ENCODE assay signal across 26 cellular contexts in genomic region chr17:66107731-66108130, GRCh38.
"Had no signal": no experiment of that assay in that cellular context is flagged by ENCODE, and none has a peak within 500 bp of the region (broad histone marks: within the 10 kb centered on the region; RNA-seq: fewer than 3 reads in every experiment).

No MANE protein-coding gene starts in this region.

- ATAC-seq: esophagus mucosa; gastrocnemius medialis; heart right ventricle; left cardiac atrium; left lung; left ventricle myocardium superior; lower lobe of right lung; naive thymus-derived CD4-positive, alpha-beta T cell; natural killer cell had no signal

- H3K27ac ChIP-seq: coronary artery, dorsolateral prefrontal cortex, epithelial cell of prostate, esophagus squamous epithelium, gastrocnemius medialis, heart right ventricle, left lung, lower lobe of right lung had no signal

- H3K36me3 ChIP-seq: esophagus squamous epithelium, gastrocnemius medialis, left lung, lower lobe of right lung had no signal

- H3K36me3 Mint-ChIP-seq: natural killer cell had no signal

- H3K27ac Mint-ChIP-seq: naive thymus-derived CD4-positive, alpha-beta T cell; natural killer cell had no signal

- H3K9me3 ChIP-seq: gastrocnemius medialis had no signal

- DNase-seq: dermis blood vessel endothelial cell; dorsolateral prefrontal cortex; effector CD4-positive, alpha-beta T cell; effector memory CD4-positive, alpha-beta T cell; erythroblast; esophagus squamous epithelium; foreskin fibroblast; foreskin melanocyte; gastrocnemius medialis; glutamatergic neuron; head of caudate nucleus; heart right ventricle; hippocampal formation; left cardiac atrium; left lung; left ventricle myocardium superior; lower lobe of right lung; mesendoderm; midbrain; naive thymus-derived CD4-positive, alpha-beta T cell; natural killer cell had no signal

- FAIRE-seq: islet of Langerhans, keratinocyte had no signal

- H3K9me3 Mint-ChIP-seq: natural killer cell had no signal

- H3K4me1 ChIP-seq: esophagus squamous epithelium, gastrocnemius medialis, heart right ventricle, left lung, lower lobe of right lung had no signal

- H3K27me3 ChIP-seq: dorsolateral prefrontal cortex, esophagus squamous epithelium, gastrocnemius medialis, heart right ventricle, left lung had no signal

- H3K4me3 ChIP-seq: coronary artery, dorsolateral prefrontal cortex, esophagus squamous epithelium, heart right ventricle, left lung, lower lobe of right lung had no signal

- H3K4me1 Mint-ChIP-seq: naive thymus-derived CD4-positive, alpha-beta T cell; natural killer cell had no signal

- H3K4me3 Mint-ChIP-seq: naive thymus-derived CD4-positive, alpha-beta T cell; natural killer cell had no signal
